In the genomic region with DNA sequence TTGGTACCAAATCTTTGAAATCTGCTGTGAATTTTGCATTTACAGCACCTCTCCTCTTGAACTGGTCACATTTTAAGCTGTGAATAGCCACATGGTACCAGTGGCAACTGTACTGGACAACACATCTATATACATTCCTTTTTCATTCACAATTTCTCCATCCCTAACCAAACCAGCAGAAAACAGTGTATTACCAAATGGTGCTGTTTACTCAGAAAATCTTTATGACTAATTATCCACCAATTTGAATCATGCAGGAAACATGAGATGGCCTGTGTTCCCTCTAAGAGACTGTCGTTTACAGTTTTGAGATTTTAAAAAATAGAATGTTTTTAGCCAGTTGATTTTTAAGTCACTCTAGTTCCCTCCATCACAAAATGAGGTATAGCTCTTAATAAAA, we compare ENCODE assay signal across 15 cellular contexts. TPM values are rescaled to one million over a fixed set of nuclear protein-coding genes. Genes with fewer than 3 reads are reported as not detected.
DNase-seq lines count a peak whose midpoint lies in the region; ATAC-seq, FAIRE-seq and TF ChIP-seq lines count a peak whose summit lies in the region.
"Had no signal": no experiment of that assay in that cellular context is flagged by ENCODE, and none has a peak within 500 bp of the region (broad histone marks: within the 10 kb centered on the region; RNA-seq: fewer than 3 reads in every experiment).

No MANE protein-coding gene starts in this region.

- dilution Hi-C loops in keratinocyte (cut with MboI; ENCODE audit: extremely low pct_ligation_motif_present, low sequenced_read_pairs), result no loop called here

- H3K9ac ChIP-seq in keratinocyte (ENCODE audit: control insufficient read depth, extremely low read depth, insufficient read depth, low read length), result no peak overlapping the region

- H3K79me2 ChIP-seq in keratinocyte (ENCODE audit: control insufficient read depth, insufficient read depth, low read length), result no peaks in the 10 kb centered on the region

- H2AFZ ChIP-seq in keratinocyte (ENCODE audit: control insufficient read depth, low read length), result peak overlapping the region; percentile 32

- peaks cover 13 to 29% of the 10 kb centered on the region in 2 donors for H3K4me1 ChIP-seq in adrenal gland (replicated peaks in 1 of 2)
- H3K4me1 ChIP-seq in keratinocyte (ENCODE audit: control insufficient read depth, extremely low read depth, insufficient read depth, low read length), result peaks cover 21% of the 10 kb centered on the region
- H3K4me1 ChIP-seq: HAP-1, lower lobe of right lung had no signal

- H3K9me1 ChIP-seq in keratinocyte (ENCODE audit: control insufficient read depth, extremely low read depth, insufficient read depth, low read length), result no peaks in the 10 kb centered on the region

- WGBS in adrenal gland, 4 donors, result 23 to 56% (median 27%) methylated on average over 1 of the region's 1 CpG

- no peaks in the 10 kb centered on the region for H3K36me3 ChIP-seq in adrenal gland (replicated peaks in 1 of 2)
- H3K36me3 ChIP-seq in keratinocyte (ENCODE audit: control insufficient read depth in 2 of 2, extremely low read depth in 1 of 2, insufficient read depth in 2 of 2, low read length in 2 of 2), result no peaks in the 10 kb centered on the region
- H3K36me3 ChIP-seq: HAP-1, thoracic aorta had no signal

- FAIRE-seq in keratinocyte (lab: Jason Lieb, UNC), result no peak

- H3K9me3 ChIP-seq in adrenal gland (replicated peaks in 1 of 3) (no peaks in the 10 kb centered on the region), keratinocyte (ENCODE audit: control insufficient read depth, low read depth, low read length) (no peaks in the 10 kb centered on the region)
- H3K9me3 ChIP-seq: HAP-1, lower lobe of right lung, thoracic aorta had no signal

- no peak for TF ChIP-seq CTCF in HFF-Myc (IDR thresholded peaks at IDR 0.05; ENCODE audit: low read depth, low read length, missing control alignments)
- no peak for TF ChIP-seq CTCF in adrenal gland (IDR thresholded peaks at IDR 0.05)
- no peak for TF ChIP-seq CTCF in keratinocyte (optimal IDR thresholded peaks at IDR 0.05 in 1 of 3, IDR thresholded peaks at IDR 0.05 in 1 of 3, conservative IDR thresholded peaks at IDR 0.05 in 1 of 3; ENCODE audit: extremely low read depth in 1 of 3, insufficient read depth in 2 of 3, low read length in 3 of 3)

- TF ChIP-seq POLR2A in adrenal gland (IDR thresholded peaks at IDR 0.05), result no peak

- DNase-seq in AG08395 (ENCODE audit: low spot score) (peak; percentile 82), HFF-Myc (ENCODE audit: extremely low read depth, low read depth) (peak; percentile 49), adrenal gland (no peak), keratinocyte (ENCODE audit: low read depth, low spot score) (no peak), inferior parietal cortex (ENCODE audit: extremely low spot score) (no peak), GM19240 (ENCODE audit: insufficient read length, low spot score) (no peak), posterior vena cava (ENCODE audit: low spot score) (no peak)
- DNase-seq: activated CD4-positive, CD25-positive, alpha-beta regulatory T cell; CD8-positive, alpha-beta T cell; cerebellar nuclear complex; lower lobe of right lung; SHP77 treated with DMSO at 0.1 percent for 48 hours had no signal

- H3K27ac ChIP-seq in adrenal gland, result peak overlapping the region in 3 of 5 donors; percentile 29 to 83 (median 82)
- H3K27ac ChIP-seq in keratinocyte (ENCODE audit: control insufficient read depth, insufficient read depth, low read length), result peak overlapping the region; percentile 55
- H3K27ac ChIP-seq: lower lobe of right lung had no signal

- no peaks in the 10 kb centered on the region for H3K27me3 ChIP-seq in adrenal gland
- no peaks in the 10 kb centered on the region for H3K27me3 ChIP-seq in keratinocyte (ENCODE audit: control insufficient read depth, extremely low read depth, insufficient read depth, low read length)

- intact Hi-C loops in adrenal gland (cut with DNase I), result loop anchor here in 1 of 2 donors (10.0 kb wide), 1 partner anchor 64 kb away; no protein-coding TSS in a partner anchor
- intact Hi-C loops in posterior vena cava (cut with DNase I), result loop anchor here (5.0 to 10.0 kb wide), 2 partner anchors 66 to 284 kb away; no protein-coding TSS in a partner anchor

- H4K20me1 ChIP-seq in keratinocyte (ENCODE audit: control insufficient read depth, extremely low read depth, insufficient read depth, low read length), result no peaks in the 10 kb centered on the region

- peak overlapping the region; percentile 58 for H3K4me2 ChIP-seq in keratinocyte (ENCODE audit: control insufficient read depth, extremely low read depth, insufficient read depth, low read depth, low read length)

- no peak for ATAC-seq in GM18511 (IDR thresholded peaks at IDR 0.05; ENCODE audit: unreplicated experiment)
- ATAC-seq: CD8-positive, alpha-beta T cell had no signal

- H3K4me3 ChIP-seq in HFF-Myc (replicated peaks; ENCODE audit: low read depth, low read length) (no peak overlapping the region), adrenal gland (no peak overlapping the region), keratinocyte (ENCODE audit: control insufficient read depth in 2 of 3, extremely low read depth in 1 of 3, insufficient read depth in 2 of 3, low read depth in 1 of 3, low read length in 3 of 3) (peak overlapping the region in 1 of 3 experiments; percentile 43)
- H3K4me3 ChIP-seq: HAP-1, lower lobe of right lung, thoracic aorta had no signal

RNA-seq across cellular contexts. Expression of a gene that starts 17.6 kb away (rescaled TPM):
- total RNA-seq in adrenal gland, result 100 to 1,000 TPM; 136 to 225 (median 154) TPM
- polyA plus RNA-seq in adrenal gland, result 100 to 1,000 TPM; 108 to 382 (median 210) TPM
- 150 to 281 TPM (median 199 TPM) in 3 replicates for polyA plus RNA-seq in keratinocyte
- 275 TPM for polyA plus RNA-seq in keratinocyte (2011; ENCODE audit: low read depth)
- 160 and 260 TPM in 2 replicates for polyA plus RNA-seq in keratinocyte (2011; cell fraction: cytosol; rRNA removed)
- 146 and 221 TPM in 2 replicates for polyA plus RNA-seq in keratinocyte (2011; cell fraction: nucleus; rRNA removed)
- polyA plus RNA-seq in keratinocyte (2012; ENCODE audit: low replicate concordance), result 183 and 197 TPM in 2 replicates
- polyA minus RNA-seq in keratinocyte, result 20.8 to 207 TPM (median 102 TPM) in 3 replicates
- 97.5 TPM for polyA minus RNA-seq in keratinocyte (2011; cell fraction: cytosol; rRNA and poly(A)+ RNA removed)
- polyA minus RNA-seq in keratinocyte (2011; cell fraction: nucleus; rRNA and poly(A)+ RNA removed), result 56.1 and 101 TPM in 2 replicates
- total RNA-seq in posterior vena cava, result 100 to 1,000 TPM in 1 of 2 donors, 10 to 100 TPM in 1; 82.2 to 108 TPM

RNA-seq across cellular contexts. Expression of a gene that starts 39.4 kb away (rescaled TPM):
- total RNA-seq in adrenal gland (10 to 100 TPM in 6 of 8 donors, 1 to 10 TPM in 2; 3.6 to 29.5 (median 17.6) TPM), posterior vena cava (10 to 100 TPM; 17.1 to 58.0 TPM)
- polyA plus RNA-seq in adrenal gland (10 to 100 TPM; 10.6 to 17.7 (median 11.3) TPM), keratinocyte (13.7 to 17.3 TPM (median 16.5 TPM) in 3 replicates)
- 13.3 TPM for polyA plus RNA-seq in keratinocyte (2011; ENCODE audit: low read depth)
- 18.3 and 21.4 TPM in 2 replicates for polyA plus RNA-seq in keratinocyte (2011; cell fraction: cytosol; rRNA removed)
- 4.5 and 7.1 TPM in 2 replicates for polyA plus RNA-seq in keratinocyte (2011; cell fraction: nucleus; rRNA removed)
- polyA plus RNA-seq in keratinocyte (2012; ENCODE audit: low replicate concordance), result 12.6 and 14.2 TPM in 2 replicates
- 4.2 to 13.5 TPM (median 9.7 TPM) in 3 replicates for polyA minus RNA-seq in keratinocyte
- polyA minus RNA-seq in keratinocyte (2011; cell fraction: cytosol; rRNA and poly(A)+ RNA removed), result 5.9 TPM
- polyA minus RNA-seq in keratinocyte (2011; cell fraction: nucleus; rRNA and poly(A)+ RNA removed), result 1.6 and 3.3 TPM in 2 replicates

Comparison
In these comparisons a context has a peak if more than half of its experiments do, and no peak if none do; other contexts are left out.
1. DNase-seq: peak in AG08395 (single experiment) and HFF-Myc (single experiment); none in adrenal gland (0 of 7), keratinocyte (single experiment), inferior parietal cortex (single experiment), GM19240 (single experiment) and posterior vena cava (single experiment).